12 cellular contexts compared by ENCODE assay signal in genomic region chr22:41028841-41029240, GRCh38.
A peak's percentile ranks its signal among the peaks of the same experiment; 100 is the strongest.
DNase-seq lines count a peak whose midpoint lies in the region; ATAC-seq and TF ChIP-seq lines count a peak whose summit lies in the region.
"Had no signal": no experiment of that assay in that cellular context is flagged by ENCODE, and none has a peak within 500 bp of the region (broad histone marks: within the 10 kb centered on the region; RNA-seq: fewer than 3 reads in every experiment).

No MANE protein-coding gene starts in this region.

- TF ChIP-seq CTCF in brain microvascular endothelial cell (IDR thresholded peaks at IDR 0.05; ENCODE audit: low read depth, low read length, missing control alignments) (no peak), lower lobe of right lung (IDR thresholded peaks at IDR 0.05) (no peak), GM20000 (IDR thresholded peaks at IDR 0.05; ENCODE audit: extremely low read depth, missing control alignments) (no peak)

- H3K27ac ChIP-seq in brain microvascular endothelial cell (peak overlapping the region; percentile 9), lower lobe of right lung (peak overlapping the region; percentile 53)

- H3K9me3 ChIP-seq in lower lobe of right lung = no peaks in the 10 kb centered on the region

- intact Hi-C loops in lower lobe of right lung (cut with DNase I) = no loop called here

- in situ Hi-C loops in brain microvascular endothelial cell (cut with HindIII; ENCODE audit: low pct_ligation_motif_present, low sequenced_read_pairs) = no loop called here

- H3K27me3 ChIP-seq in brain microvascular endothelial cell (replicated peaks) (no peaks in the 10 kb centered on the region), lower lobe of right lung (ENCODE audit: low read depth) (no peaks in the 10 kb centered on the region)

- ATAC-seq in lower lobe of right lung (peak; percentile 73 to 78), GM19328 (IDR thresholded peaks at IDR 0.05; ENCODE audit: unreplicated experiment) (no peak)

- peaks cover 10% of the 10 kb centered on the region for H3K4me1 ChIP-seq in lower lobe of right lung

- DNase-seq in AG08395 (ENCODE audit: low spot score) = peak; percentile 92
- peak; percentile 92 for DNase-seq in LHCN-M2 (ENCODE audit: low read depth)
- peak; percentile 74 for DNase-seq in brain microvascular endothelial cell
- no peak for DNase-seq in lower lobe of right lung
- no peak for DNase-seq in GM20000 (ENCODE audit: low spot score)
- no peak for DNase-seq in activated CD8-positive, alpha-beta memory T cell treated with anti-CD3 and anti-CD28 coated beads for 24 hours
- DNase-seq in NCI-H446 treated with DMSO at 0.1 percent for 48 hours (lab: John Stamatoyannopoulos, UW) = no peak
- DNase-seq: activated T-cell treated with anti-CD3 and anti-CD28 coated beads for 4 hours; mesendoderm; NCI-H1048; stimulated activated CD4-positive, alpha-beta T cell treated with anti-CD3 and anti-CD28 coated beads, Interleukin-4, amount 100 ng/mL, for 24 hours had no signal

- H3K36me3 ChIP-seq in brain microvascular endothelial cell (replicated peaks) = no peaks in the 10 kb centered on the region
- H3K36me3 ChIP-seq in lower lobe of right lung = no peaks in the 10 kb centered on the region

- no peak overlapping the region for H3K4me3 ChIP-seq in brain microvascular endothelial cell (ENCODE audit: low read depth, low read length)
- H3K4me3 ChIP-seq in lower lobe of right lung = no peak overlapping the region

Comparison
In these comparisons a context has a peak if more than half of its experiments do, and no peak if none do; other contexts are left out.
1. DNase-seq: peak in AG08395 (single experiment), LHCN-M2 (single experiment) and brain microvascular endothelial cell (single experiment); none in lower lobe of right lung (single experiment), GM20000 (single experiment), activated CD8-positive, alpha-beta memory T cell treated with anti-CD3 and anti-CD28 coated beads for 24 hours (single experiment) and NCI-H446 treated with DMSO at 0.1 percent for 48 hours (single experiment).